1 cellular context compared by ENCODE assay signal in genomic region chr16:89601906-89602272, GRCh38.
A peak's percentile ranks its signal among the peaks of the same experiment; 100 is the strongest.
TF ChIP-seq lines count a peak whose summit lies in the region.

No MANE protein-coding gene starts in this region.

TF ChIP-seq in K562, 482 proteins besides CTCF, POLR2A, EP300 and RAD21:
- TF ChIP-seq DDX20 (tag; IDR thresholded peaks at IDR 0.05; ENCODE audit: low read depth) (no peak), FOS (IDR thresholded peaks at IDR 0.05; ENCODE audit: extremely low read depth, insufficient read length) (no peak), SMARCA4 (IDR thresholded peaks at IDR 0.05) (no peak), ZSCAN32 (CRISPR knock-in tag; IDR thresholded peaks at IDR 0.05) (no peak), TEAD2 (tag; IDR thresholded peaks at IDR 0.05) (no peak), NFXL1 (CRISPR knock-in tag; IDR thresholded peaks at IDR 0.05) (no peak)
- TF ChIP-seq, protein P1, sequence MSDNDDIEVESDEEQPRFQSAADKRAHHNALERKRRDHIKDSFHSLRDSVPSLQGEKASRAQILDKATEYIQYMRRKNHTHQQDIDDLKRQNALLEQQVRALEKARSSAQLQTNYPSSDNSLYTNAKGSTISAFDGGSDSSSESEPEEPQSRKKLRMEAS (CRISPR knock-in tag; IDR thresholded peaks at IDR 0.05), result 0 out of 2 replicates have a peak, but pooled peaks have one; percentile 6
- TF ChIP-seq, protein P2, sequence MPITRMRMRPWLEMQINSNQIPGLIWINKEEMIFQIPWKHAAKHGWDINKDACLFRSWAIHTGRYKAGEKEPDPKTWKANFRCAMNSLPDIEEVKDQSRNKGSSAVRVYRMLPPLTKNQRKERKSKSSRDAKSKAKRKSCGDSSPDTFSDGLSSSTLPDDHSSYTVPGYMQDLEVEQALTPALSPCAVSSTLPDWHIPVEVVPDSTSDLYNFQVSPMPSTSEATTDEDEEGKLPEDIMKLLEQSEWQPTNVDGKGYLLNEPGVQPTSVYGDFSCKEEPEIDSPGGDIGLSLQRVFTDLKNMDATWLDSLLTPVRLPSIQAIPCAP (CRISPR knock-in tag; IDR thresholded peaks at IDR 0.05; ENCODE audit: borderline replicate concordance), result no peak
